ENCODE assay signal across 13 cellular contexts in the genomic region with DNA sequence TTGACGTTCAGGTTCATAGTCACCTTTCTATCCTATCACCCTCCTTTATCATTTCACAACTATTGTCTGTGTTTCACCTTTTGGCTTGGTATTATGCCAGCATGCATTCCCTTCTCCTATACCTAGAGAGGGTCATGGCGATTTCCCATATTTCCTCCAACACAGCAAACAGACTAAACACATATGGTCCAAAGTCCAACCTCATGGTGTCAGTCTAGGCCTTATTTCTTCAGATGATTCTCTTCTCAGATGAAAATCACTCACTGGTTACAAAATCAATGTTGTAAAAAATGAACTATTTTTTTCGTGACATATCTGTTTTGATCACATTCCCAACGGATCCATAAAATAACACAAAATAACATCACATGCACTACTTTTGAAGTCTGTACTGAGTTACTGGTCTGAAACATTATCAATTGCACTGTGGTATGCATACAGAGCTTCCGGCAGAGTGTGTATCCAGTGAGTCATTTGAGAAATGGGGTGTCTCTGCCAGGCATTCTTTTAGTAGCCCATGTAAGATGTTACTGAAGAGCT.
DNase-seq lines count a peak whose midpoint lies in the region; ATAC-seq and TF ChIP-seq lines count a peak whose summit lies in the region.
"Had no signal": no experiment of that assay in that cellular context is flagged by ENCODE, and none has a peak within 500 bp of the region (broad histone marks: within the 10 kb centered on the region; RNA-seq: fewer than 3 reads in every experiment).

No MANE protein-coding gene starts in this region.

- H3K4me1 Mint-ChIP-seq in activated T-helper 1 cell treated with anti-CD3 and anti-CD28 coated beads, Interleukin-12 subunit alpha, Interleukin-12 subunit beta, Interleukin-2, Interleukin-4 antibody, amounts not matched to agents 30 ng/mL and 10 ng/mL and 1 ng/mL, durations not matched to agents 14 hours and 24 hours and 36 hours (ENCODE audit: low read depth), result no peaks in the 10 kb centered on the region

- H3K36me3 ChIP-seq in hepatocyte (replicated peaks; ENCODE audit: insufficient read depth, low read depth), result no peaks in the 10 kb centered on the region
- H3K36me3 ChIP-seq in spleen, result no peaks in the 10 kb centered on the region
- H3K36me3 ChIP-seq: BLaER1 treated with 17β-estradiol and CSF1 and Interleukin-3, amounts not matched to agents 10 nM and 100 nM; SJCRH30; thoracic aorta had no signal

- no peaks in the 10 kb centered on the region for H3K9me2 ChIP-seq in hepatocyte (replicated peaks; ENCODE audit: insufficient read depth)

- intact Hi-C loops in spleen (cut with DNase I; ENCODE audit: low total_unique reads), result no loop called here
- intact Hi-C loops in activated T-helper 1 cell treated with anti-CD3 and anti-CD28 coated beads, Interleukin-12 subunit alpha, Interleukin-12 subunit beta, Interleukin-2, Interleukin-4 antibody, amounts not matched to agents 30 ng/mL and 10 ng/mL and 1 ng/mL, durations not matched to agents 14 hours and 24 hours and 36 hours (cut with micrococcal nuclease), result loop anchor here (10.0 kb wide), 1 partner anchor 158 kb away; no protein-coding TSS in a partner anchor

- H3K9me3 ChIP-seq in hepatocyte (ENCODE audit: low read depth), result no peaks in the 10 kb centered on the region
- H3K9me3 ChIP-seq in spleen, result no peaks in the 10 kb centered on the region
- H3K9me3 ChIP-seq: BLaER1 treated with 17β-estradiol and CSF1 and Interleukin-3, amounts not matched to agents 10 nM and 100 nM; SJCRH30; thoracic aorta had no signal

- H3K4me3 ChIP-seq in hepatocyte, result no peak overlapping the region
- no peak overlapping the region for H3K4me3 ChIP-seq in spleen
- H3K4me3 ChIP-seq: BLaER1 treated with 17β-estradiol and CSF1 and Interleukin-3, amounts not matched to agents 10 nM and 100 nM; SJCRH30; thoracic aorta had no signal

- H4K20me1 ChIP-seq in hepatocyte (ENCODE audit: insufficient read depth, poor library complexity, severe bottlenecking), result no peaks in the 10 kb centered on the region
- H4K20me1 ChIP-seq: BLaER1 treated with 17β-estradiol and CSF1 and Interleukin-3, amounts not matched to agents 10 nM and 100 nM had no signal

- 74% methylated on average over 5 of the region's 5 CpGs for WGBS in hepatocyte (ENCODE audit: low lambda C conversion rate, missing lambda C conversion rate)
- 81 to 93% (median 86%) methylated on average over 5 of the region's 5 CpGs for WGBS in spleen, 5 donors

- H3K27ac ChIP-seq in hepatocyte (peak overlapping the region; percentile 52), spleen (peak overlapping the region in 1 of 8 donors; percentile 67)
- H3K27ac ChIP-seq: BLaER1 treated with 17β-estradiol and CSF1 and Interleukin-3, amounts not matched to agents 10 nM and 100 nM; SJCRH30; thoracic aorta had no signal

- no peak overlapping the region for H3K4me3 Mint-ChIP-seq in activated T-helper 1 cell treated with anti-CD3 and anti-CD28 coated beads, Interleukin-12 subunit alpha, Interleukin-12 subunit beta, Interleukin-2, Interleukin-4 antibody, amounts not matched to agents 30 ng/mL and 10 ng/mL and 1 ng/mL, durations not matched to agents 14 hours and 24 hours and 36 hours
- H3K4me3 Mint-ChIP-seq: activated naive CD8-positive, alpha-beta T cell had no signal

- H2AFZ ChIP-seq in hepatocyte, result no peak overlapping the region

- no peak for TF ChIP-seq POLR2A in spleen (IDR thresholded peaks at IDR 0.05)

- TF ChIP-seq CTCF in hepatocyte (IDR thresholded peaks at IDR 0.05; ENCODE audit: poor library complexity) (no peak), spleen (IDR thresholded peaks at IDR 0.05 in 8 of 11, conservative IDR thresholded peaks at IDR 0.05 in 3 of 11) (no peak)

- in situ Hi-C loops in ACHN (cut with HindIII; ENCODE audit: low pct_ligation_motif_present, low pct_unique_long_range_greater_than_20kb, low sequenced_read_pairs), result no loop called here

- no peak overlapping the region for H3K27ac Mint-ChIP-seq in activated T-helper 1 cell treated with anti-CD3 and anti-CD28 coated beads, Interleukin-12 subunit alpha, Interleukin-12 subunit beta, Interleukin-2, Interleukin-4 antibody, amounts not matched to agents 30 ng/mL and 10 ng/mL and 1 ng/mL, durations not matched to agents 14 hours and 24 hours and 36 hours
- H3K27ac Mint-ChIP-seq: activated naive CD8-positive, alpha-beta T cell had no signal

- H3K4me2 ChIP-seq in hepatocyte, result no peak overlapping the region
- H3K4me2 ChIP-seq: BLaER1 treated with 17β-estradiol and CSF1 and Interleukin-3, amounts not matched to agents 10 nM and 100 nM had no signal

- H3K27me3 ChIP-seq in hepatocyte (no peaks in the 10 kb centered on the region), spleen (replicated peaks in 1 of 7) (no peaks in the 10 kb centered on the region)
- H3K27me3 ChIP-seq: BLaER1 treated with 17β-estradiol and CSF1 and Interleukin-3, amounts not matched to agents 10 nM and 100 nM; SJCRH30 had no signal

- H3K9me3 Mint-ChIP-seq in activated T-helper 1 cell treated with anti-CD3 and anti-CD28 coated beads, Interleukin-12 subunit alpha, Interleukin-12 subunit beta, Interleukin-2, Interleukin-4 antibody, amounts not matched to agents 30 ng/mL and 10 ng/mL and 1 ng/mL, durations not matched to agents 14 hours and 24 hours and 36 hours, result no peaks in the 10 kb centered on the region

- H3K79me2 ChIP-seq in hepatocyte, result no peaks in the 10 kb centered on the region

- H3K4me1 ChIP-seq in hepatocyte (ENCODE audit: insufficient read depth) (no peaks in the 10 kb centered on the region), spleen (peaks cover 0 to 3% (median 0%) of the 10 kb centered on the region in 6 donors)

- no peak for ATAC-seq in GM21529 (IDR thresholded peaks at IDR 0.05; ENCODE audit: unreplicated experiment)

- DNase-seq in ACHN (peak; percentile 56), HS-27A (ENCODE audit: low read depth) (peak; percentile 38), amniotic stem cell (lab: John Stamatoyannopoulos, UW) (peak; percentile 7), hepatocyte (ENCODE audit: low spot score) (peak; percentile 28), spleen (no peak), NCI-H1417 treated with DMSO at 0.1 percent for 48 hours (lab: John Stamatoyannopoulos, UW) (no peak)
- no peak for DNase-seq in activated T-helper 1 cell treated with anti-CD3 and anti-CD28 coated beads, Interleukin-12 subunit alpha, Interleukin-12 subunit beta, Interleukin-2, Interleukin-4 antibody, amounts not matched to agents 30 ng/mL and 10 ng/mL and 1 ng/mL, durations not matched to agents 14 hours and 24 hours and 36 hours (ENCODE audit: low spot score)
- DNase-seq: NCI-H2171 treated with DMSO at 0.1 percent for 48 hours, SJCRH30 had no signal

- H3K27me3 Mint-ChIP-seq in activated T-helper 1 cell treated with anti-CD3 and anti-CD28 coated beads, Interleukin-12 subunit alpha, Interleukin-12 subunit beta, Interleukin-2, Interleukin-4 antibody, amounts not matched to agents 30 ng/mL and 10 ng/mL and 1 ng/mL, durations not matched to agents 14 hours and 24 hours and 36 hours (ENCODE audit: insufficient read depth), result peaks cover 2% of the 10 kb centered on the region
- H3K27me3 Mint-ChIP-seq: activated naive CD8-positive, alpha-beta T cell had no signal

- H3K36me3 Mint-ChIP-seq in activated T-helper 1 cell treated with anti-CD3 and anti-CD28 coated beads, Interleukin-12 subunit alpha, Interleukin-12 subunit beta, Interleukin-2, Interleukin-4 antibody, amounts not matched to agents 30 ng/mL and 10 ng/mL and 1 ng/mL, durations not matched to agents 14 hours and 24 hours and 36 hours (ENCODE audit: low read depth), result no peaks in the 10 kb centered on the region
- H3K36me3 Mint-ChIP-seq: activated naive CD8-positive, alpha-beta T cell had no signal

Comparison
In these comparisons a context has a peak if more than half of its experiments do, and no peak if none do; other contexts are left out.
1. DNase-seq: peak in ACHN (single experiment), HS-27A (single experiment), amniotic stem cell (single experiment) and hepatocyte (single experiment); none in spleen (single experiment), NCI-H1417 treated with DMSO at 0.1 percent for 48 hours (single experiment) and activated T-helper 1 cell treated with anti-CD3 and anti-CD28 coated beads, Interleukin-12 subunit alpha, Interleukin-12 subunit beta, Interleukin-2, Interleukin-4 antibody, amounts not matched to agents 30 ng/mL and 10 ng/mL and 1 ng/mL, durations not matched to agents 14 hours and 24 hours and 36 hours (single experiment).